In the genomic region with DNA sequence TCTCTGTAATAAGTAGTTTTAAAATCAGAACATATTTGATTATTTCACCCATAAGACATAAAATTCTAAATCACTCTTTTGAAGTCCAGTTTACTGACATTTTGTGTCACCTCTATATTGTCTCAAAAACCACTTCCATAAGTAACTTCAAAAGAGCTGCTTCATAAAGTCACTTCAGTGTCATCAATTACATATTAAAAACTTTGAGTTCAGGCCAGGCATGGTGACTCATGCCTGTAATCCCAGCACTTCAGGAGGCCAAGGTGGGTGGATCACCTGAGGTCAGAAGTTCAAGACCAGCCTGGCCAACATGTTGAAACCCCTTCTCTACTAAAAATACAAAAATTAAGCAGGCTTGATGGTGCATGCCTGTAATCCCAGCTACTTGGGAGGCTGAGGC, we compare ENCODE assay signal across 8 cellular contexts. TPM values are rescaled to one million over a fixed set of nuclear protein-coding genes. Genes with fewer than 3 reads are reported as not detected.
"Had no signal": no experiment of that assay in that cellular context is flagged by ENCODE, and none has a peak within 500 bp of the region (broad histone marks: within the 10 kb centered on the region; RNA-seq: fewer than 3 reads in every experiment).

No MANE protein-coding gene starts in this region.

RNA-seq across cellular contexts. Expression of gene TACR3, which starts 53.0 kb away (rescaled TPM):
- total RNA-seq: subcutaneous adipose tissue, thoracic aorta, tibial nerve, transverse colon, upper lobe of right lung, uterus, vagina had no signal
- polyA plus RNA-seq: stomach had no signal
